Comparison of ENCODE assay signal across 11 cellular contexts in genomic region chr10:90920986-90921643, GRCh38. TPM values are rescaled to one million over a fixed set of nuclear protein-coding genes. Genes with fewer than 3 reads are reported as not detected.
DNase-seq lines count a peak whose midpoint lies in the region; ATAC-seq lines count a peak whose summit lies in the region.
"Had no signal": no experiment of that assay in that cellular context is flagged by ENCODE, and none has a peak within 500 bp of the region (broad histone marks: within the 10 kb centered on the region; RNA-seq: fewer than 3 reads in every experiment).

Gene ANKRD1 (minus strand): TSS chr10:90921087. CDS start chr10:90921027, 60 bp downstream.

- peak; percentile 15 for ATAC-seq in esophagus mucosa
- ATAC-seq in HG03095 (IDR thresholded peaks at IDR 0.05; ENCODE audit: unreplicated experiment) = no peak
- ATAC-seq in GM21528 (IDR thresholded peaks at IDR 0.05; ENCODE audit: low FRiP score, unreplicated experiment) = no peak

- peak; percentile 64 for DNase-seq in DMS53 (lab: John Stamatoyannopoulos, UW)
- DNase-seq in NCI-H226 = peak; percentile 97
- peak; percentile 99 for DNase-seq in myocyte (ENCODE audit: low read depth)
- DNase-seq in activated gamma-delta T cell treated with Interleukin-2 at 50 U/mL for 16 hours = no peak
- DNase-seq in inferior parietal cortex (ENCODE audit: extremely low spot score) = no peak
- DNase-seq: GOT3, NCI-H146, WERI-Rb-1 had no signal

RNA-seq across cellular contexts. Expression of gene ANKRD1, which starts in this region (rescaled TPM):
- total RNA-seq in esophagus mucosa (0.24 TPM), myocyte (970 and 2,203 TPM in 2 replicates)
- polyA plus RNA-seq in myocyte (2012) = 1,024 TPM

Comparison
In these comparisons a context has a peak if more than half of its experiments do, and no peak if none do; other contexts are left out.
1. RNA of gene ANKRD1 (total RNA-seq): 970 to 2,203 TPM in myocyte; 0.24 TPM in esophagus mucosa (single experiment); every median in the first group is over 100 times any median in the second.
2. Peak in ATAC-seq in esophagus mucosa; RNA of the gene not detected or under 1 TPM.
3. DNase-seq: peak in DMS53 (single experiment), NCI-H226 (single experiment) and myocyte (single experiment); none in activated gamma-delta T cell treated with Interleukin-2 at 50 U/mL for 16 hours (single experiment) and inferior parietal cortex (single experiment).